In the genomic region with DNA sequence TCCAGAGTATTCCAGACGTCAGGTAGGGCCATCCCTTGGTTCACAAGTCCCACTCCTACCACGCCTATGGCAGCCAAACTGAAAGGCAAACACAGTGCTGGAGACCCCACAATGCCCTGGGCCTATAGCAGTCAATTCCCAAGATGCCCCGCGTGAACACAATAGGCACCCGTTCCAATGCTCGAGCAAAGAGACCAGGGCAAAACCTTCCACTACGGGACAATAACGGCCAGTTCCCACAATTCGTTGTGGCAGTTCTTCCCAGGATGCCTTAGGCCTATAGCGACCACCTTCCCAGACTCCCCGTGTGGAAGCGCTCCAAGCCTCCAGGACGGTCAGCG, we compare ENCODE assay signal across 8 cellular contexts. TPM values are rescaled to one million over a fixed set of nuclear protein-coding genes. Genes with fewer than 3 reads are reported as not detected.
A peak's percentile ranks its signal among the peaks of the same experiment; 100 is the strongest.
DNase-seq lines count a peak whose midpoint lies in the region; ATAC-seq and TF ChIP-seq lines count a peak whose summit lies in the region.

No MANE protein-coding gene starts in this region.

- peak overlapping the region; percentile 97 for H3K27ac Mint-ChIP-seq in osteocyte (ENCODE audit: unreplicated experiment)

- H3K27me3 Mint-ChIP-seq in osteocyte (ENCODE audit: unreplicated experiment) = no peaks in the 10 kb centered on the region

- peak overlapping the region; percentile 95 for H3K4me3 Mint-ChIP-seq in osteocyte (ENCODE audit: unreplicated experiment)

- H3K4me3 ChIP-seq in fibroblast of villous mesenchyme (ENCODE audit: low read depth, low read length) = peak overlapping the region; percentile 68

- peaks cover 17% of the 10 kb centered on the region for H3K4me1 Mint-ChIP-seq in osteocyte (ENCODE audit: unreplicated experiment)

- TF ChIP-seq CTCF in fibroblast of villous mesenchyme (IDR thresholded peaks at IDR 0.05; ENCODE audit: insufficient read depth, low read depth, low read length) (no peak), osteocyte (IDR thresholded peaks at IDR 0.05) (no peak)

- H3K9me3 Mint-ChIP-seq in osteocyte (ENCODE audit: unreplicated experiment) = no peaks in the 10 kb centered on the region

- ATAC-seq in HG02981 (IDR thresholded peaks at IDR 0.05; ENCODE audit: unreplicated experiment) = peak; percentile 34

- DNase-seq in activated T-cell treated with anti-CD3 and anti-CD28 coated beads for 24 hours (ENCODE audit: low read depth) (peak; percentile 49), NCI-H2227 (lab: John Stamatoyannopoulos, UW; ENCODE audit: unreplicated experiment) (peak; percentile 79), activated T-cell treated with anti-CD3 and anti-CD28 coated beads for 4 hours (peak; percentile 27), fibroblast of villous mesenchyme (ENCODE audit: low read depth) (no peak), osteocyte (ENCODE audit: extremely low spot score, unreplicated experiment) (no peak), GOT3 (lab: John Stamatoyannopoulos, UW) (no peak)
- DNase-seq in activated T-cell treated with anti-CD3 and anti-CD28 coated beads, Interleukin-2, amount 50 U/mL, for 1 hour = no peak

- peaks cover 5% of the 10 kb centered on the region for H3K36me3 Mint-ChIP-seq in osteocyte (ENCODE audit: unreplicated experiment)

RNA-seq across cellular contexts. Expression of gene ZNF428, which starts 0.5 kb away (rescaled TPM):
- total RNA-seq in fibroblast of villous mesenchyme = 25.0 and 31.9 TPM in 2 replicates
- total RNA-seq in osteocyte = 64.0 and 74.1 TPM in 2 replicates

RNA-seq across cellular contexts. Expression of gene SRRM5, which starts 7.0 kb away (rescaled TPM):
- total RNA-seq in fibroblast of villous mesenchyme (under 0.01 TPM in 2 replicates), osteocyte (0.24 and 0.35 TPM in 2 replicates)

RNA-seq across cellular contexts. Expression of gene CADM4, which starts 20.8 kb away (rescaled TPM):
- total RNA-seq in fibroblast of villous mesenchyme (7.7 and 22.0 TPM in 2 replicates), osteocyte (8.8 and 9.0 TPM in 2 replicates)

RNA-seq across cellular contexts. Expression of gene ZNF576, which starts 22.5 kb away (rescaled TPM):
- total RNA-seq in fibroblast of villous mesenchyme (9.0 and 9.9 TPM in 2 replicates), osteocyte (13.2 and 16.2 TPM in 2 replicates)

RNA-seq across cellular contexts. Expression of gene IRGQ, which starts 23.0 kb away (rescaled TPM):
- total RNA-seq in fibroblast of villous mesenchyme = 27.7 and 35.4 TPM in 2 replicates
- total RNA-seq in osteocyte = 40.9 and 45.9 TPM in 2 replicates

Comparison
In these comparisons a context has a peak if more than half of its experiments do, and no peak if none do; other contexts are left out.
1. DNase-seq: peak in activated T-cell treated with anti-CD3 and anti-CD28 coated beads for 24 hours (single experiment), NCI-H2227 (single experiment) and activated T-cell treated with anti-CD3 and anti-CD28 coated beads for 4 hours (single experiment); none in activated T-cell treated with anti-CD3 and anti-CD28 coated beads, Interleukin-2, amount 50 U/mL, for 1 hour (single experiment), fibroblast of villous mesenchyme (single experiment), osteocyte (single experiment) and GOT3 (single experiment).